1 cellular context compared by ENCODE assay signal in genomic region chr7:78127009-78127408, GRCh38.
TF ChIP-seq lines count a peak whose summit lies in the region.

No MANE protein-coding gene starts in this region.

TF ChIP-seq in GM23338, 12 proteins besides CTCF, POLR2A, EP300 and RAD21 (continued from another document):
- TF ChIP-seq ZNF462 (CRISPR knock-in tag; IDR thresholded peaks at IDR 0.05): no peak
- no peak for TF ChIP-seq NANOG (IDR thresholded peaks at IDR 0.05; ENCODE audit: borderline replicate concordance)
- TF ChIP-seq ZNF331 (CRISPR knock-in tag; IDR thresholded peaks at IDR 0.05; ENCODE audit: low read depth): no peak
- TF ChIP-seq EZH2 (IDR thresholded peaks at IDR 0.05; ENCODE audit: low read depth, unreplicated experiment): no peak
- TF ChIP-seq POLR2AphosphoS5 (IDR thresholded peaks at IDR 0.05; ENCODE audit: low read depth): no peak
- no peak for TF ChIP-seq STAT1 (IDR thresholded peaks at IDR 0.05; ENCODE audit: unreplicated experiment)
- no peak for TF ChIP-seq ETS1 (IDR thresholded peaks at IDR 0.05)
- no peak for TF ChIP-seq REST (IDR thresholded peaks at IDR 0.05; ENCODE audit: unreplicated experiment)
- no peak for TF ChIP-seq CREB1 (CRISPR knock-in tag; IDR thresholded peaks at IDR 0.05; ENCODE audit: low read depth)
